Comparison of ENCODE assay signal across 30 cellular contexts in the genomic region with DNA sequence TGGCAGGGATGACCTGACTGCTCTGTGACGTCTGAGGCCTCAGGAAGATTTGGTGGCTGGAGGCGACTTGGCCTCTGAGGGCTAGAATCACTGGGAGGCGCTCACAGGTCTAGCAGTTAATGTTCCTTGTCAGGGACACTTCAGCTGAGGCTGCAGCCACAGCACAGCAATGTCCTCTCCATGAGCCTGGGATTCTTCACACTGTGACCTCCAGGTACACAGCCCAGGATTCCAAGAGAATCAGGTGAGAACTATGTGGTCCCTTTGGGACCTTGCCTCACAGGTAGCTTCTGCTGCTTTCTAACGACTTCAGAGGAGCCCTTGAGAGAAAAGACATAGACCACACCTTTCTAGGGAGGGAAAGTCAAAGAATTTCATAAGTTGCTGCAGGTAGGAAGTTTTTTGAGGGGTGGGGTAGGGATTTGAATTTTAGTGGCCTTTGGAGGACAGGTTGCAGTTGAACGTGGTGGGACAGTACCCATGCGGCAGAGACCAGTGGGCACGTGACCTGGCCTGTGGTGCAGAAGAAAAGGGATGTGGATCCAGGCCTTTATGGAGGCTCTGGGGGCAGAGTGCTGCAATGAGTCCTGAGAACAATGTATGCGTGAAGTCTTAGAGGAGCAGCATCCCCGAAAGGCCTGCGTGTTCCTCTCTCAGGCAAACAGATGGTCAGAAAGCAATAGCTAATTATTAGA.
"Had no signal": no experiment of that assay in that cellular context is flagged by ENCODE, and none has a peak within 500 bp of the region (broad histone marks: within the 10 kb centered on the region; RNA-seq: fewer than 3 reads in every experiment).

No MANE protein-coding gene starts in this region.

- H3K27ac ChIP-seq: epithelial cell of prostate, gastrocnemius medialis, lower lobe of right lung, neutrophil, ovary, skin epidermis, thyroid gland, upper lobe of left lung had no signal

- DNase-seq: activated CD4-positive, alpha-beta T cell treated with anti-CD3 and anti-CD28 coated beads for 36 hours; activated CD4-positive, CD25-positive, alpha-beta regulatory T cell; activated CD8-positive, alpha-beta memory T cell treated with anti-CD3 and anti-CD28 coated beads, Interleukin-2, amount 10 ng/mL, durations not matched to agents 7 days and 5 days; activated CD8-positive, alpha-beta T cell treated with anti-CD3 and anti-CD28 coated beads, Interleukin-2, amount 10 ng/mL, durations not matched to agents 7 days and 5 days; activated naive CD4-positive, alpha-beta T cell; activated T-cell treated with anti-CD3 and anti-CD28 coated beads, Interleukin-2, amount 50 U/mL, for 72 hours; dermis blood vessel endothelial cell; effector CD4-positive, alpha-beta T cell; gastrocnemius medialis; head of caudate nucleus; hypothalamus; immature natural killer cell; lower lobe of right lung; mesendoderm; natural killer cell; ovary; stimulated activated CD4-positive, alpha-beta T cell treated with anti-CD3 and anti-CD28 coated beads, Interleukin-12 subunit alpha, Interleukin-12 subunit beta, amount 100 ng/mL, for 4 hours; stimulated activated CD4-positive, alpha-beta T cell treated with anti-CD3 and anti-CD28 coated beads, Interleukin-4, amount 100 ng/mL, for 1 hour; thyroid gland; upper lobe of left lung had no signal

- H3K4me3 Mint-ChIP-seq: activated CD4-positive, alpha-beta T cell treated with anti-CD3 and anti-CD28 coated beads for 36 hours; activated CD8-positive, alpha-beta memory T cell treated with anti-CD3 and anti-CD28 coated beads, Interleukin-2, amount 10 ng/mL, durations not matched to agents 7 days and 5 days; activated CD8-positive, alpha-beta T cell treated with anti-CD3 and anti-CD28 coated beads, Interleukin-2, amount 10 ng/mL, durations not matched to agents 7 days and 5 days; activated T-cell treated with anti-CD3 and anti-CD28 coated beads, Interleukin-2, amount 50 U/mL, for 72 hours; central memory CD8-positive, alpha-beta T cell; immature natural killer cell; natural killer cell; stimulated activated effector memory CD8-positive, alpha-beta T cell treated with anti-CD3 and anti-CD28 coated beads, Interleukin-12 subunit alpha, Interleukin-12 subunit beta, amount 100 ng/mL, for 72 hours; stimulated activated naive CD8-positive, alpha-beta T cell treated with anti-CD3 and anti-CD28 coated beads, Interleukin-15, Interleukin-2, amounts not matched to agents 100 ng/mL and 50 ng/mL, for 24 hours had no signal

- ATAC-seq: activated CD4-positive, alpha-beta T cell treated with anti-CD3 and anti-CD28 coated beads for 36 hours; activated CD8-positive, alpha-beta memory T cell treated with anti-CD3 and anti-CD28 coated beads, Interleukin-2, amount 10 ng/mL, durations not matched to agents 7 days and 5 days; activated CD8-positive, alpha-beta T cell treated with anti-CD3 and anti-CD28 coated beads, Interleukin-2, amount 10 ng/mL, durations not matched to agents 7 days and 5 days; activated naive CD4-positive, alpha-beta T cell treated with anti-CD3 and anti-CD28 coated beads, Interleukin-2, amount 50 U/mL, for 72 hours; activated T-cell treated with anti-CD3 and anti-CD28 coated beads, Interleukin-2, amount 50 U/mL, for 72 hours; gastrocnemius medialis; left lobe of liver; lower lobe of right lung; natural killer cell; sciatic nerve; stimulated activated effector memory CD8-positive, alpha-beta T cell treated with anti-CD3 and anti-CD28 coated beads, Interleukin-12 subunit alpha, Interleukin-12 subunit beta, amount 100 ng/mL, for 72 hours had no signal

- H3K36me3 Mint-ChIP-seq: activated CD8-positive, alpha-beta memory T cell treated with anti-CD3 and anti-CD28 coated beads, Interleukin-2, amount 10 ng/mL, durations not matched to agents 7 days and 5 days; activated naive CD4-positive, alpha-beta T cell treated with anti-CD3 and anti-CD28 coated beads, Interleukin-2, amount 50 U/mL, for 72 hours; natural killer cell; stimulated activated effector memory CD8-positive, alpha-beta T cell treated with anti-CD3 and anti-CD28 coated beads, Interleukin-12 subunit alpha, Interleukin-12 subunit beta, amount 100 ng/mL, for 72 hours had no signal

- H3K4me1 ChIP-seq: gastrocnemius medialis, thyroid gland had no signal

- H3K27ac Mint-ChIP-seq: activated CD4-positive, alpha-beta T cell treated with anti-CD3 and anti-CD28 coated beads for 36 hours; activated CD8-positive, alpha-beta memory T cell treated with anti-CD3 and anti-CD28 coated beads, Interleukin-2, amount 10 ng/mL, durations not matched to agents 7 days and 5 days; activated CD8-positive, alpha-beta T cell treated with anti-CD3 and anti-CD28 coated beads, Interleukin-2, amount 10 ng/mL, durations not matched to agents 7 days and 5 days; activated naive CD4-positive, alpha-beta T cell treated with anti-CD3 and anti-CD28 coated beads, Interleukin-2, amount 50 U/mL, for 72 hours; activated T-cell treated with anti-CD3 and anti-CD28 coated beads, Interleukin-2, amount 50 U/mL, for 72 hours; immature natural killer cell; natural killer cell; progenitor cell of endocrine pancreas; stimulated activated effector memory CD8-positive, alpha-beta T cell treated with anti-CD3 and anti-CD28 coated beads, Interleukin-12 subunit alpha, Interleukin-12 subunit beta, amount 100 ng/mL, for 72 hours; stimulated activated naive CD8-positive, alpha-beta T cell treated with anti-CD3 and anti-CD28 coated beads, Interleukin-15, Interleukin-2, amounts not matched to agents 100 ng/mL and 50 ng/mL, for 24 hours had no signal

- H3K4me1 Mint-ChIP-seq: activated CD4-positive, alpha-beta T cell treated with anti-CD3 and anti-CD28 coated beads for 36 hours; activated CD8-positive, alpha-beta memory T cell treated with anti-CD3 and anti-CD28 coated beads, Interleukin-2, amount 10 ng/mL, durations not matched to agents 7 days and 5 days; central memory CD8-positive, alpha-beta T cell; immature natural killer cell; natural killer cell; stimulated activated effector memory CD8-positive, alpha-beta T cell treated with anti-CD3 and anti-CD28 coated beads, Interleukin-12 subunit alpha, Interleukin-12 subunit beta, amount 100 ng/mL, for 72 hours had no signal

- H3K9me3 ChIP-seq: gastrocnemius medialis, lower lobe of right lung, neutrophil, ovary, thyroid gland, upper lobe of left lung had no signal

- H3K9me3 Mint-ChIP-seq: activated naive CD4-positive, alpha-beta T cell treated with anti-CD3 and anti-CD28 coated beads, Interleukin-2, amount 50 U/mL, for 72 hours; activated T-cell treated with anti-CD3 and anti-CD28 coated beads, Interleukin-2, amount 50 U/mL, for 72 hours; stimulated activated naive CD8-positive, alpha-beta T cell treated with anti-CD3 and anti-CD28 coated beads, Interleukin-15, Interleukin-2, amounts not matched to agents 100 ng/mL and 50 ng/mL, for 24 hours had no signal

- H3K27me3 Mint-ChIP-seq: activated CD8-positive, alpha-beta memory T cell treated with anti-CD3 and anti-CD28 coated beads, Interleukin-2, amount 10 ng/mL, durations not matched to agents 7 days and 5 days; central memory CD8-positive, alpha-beta T cell had no signal

- H3K4me3 ChIP-seq: gastrocnemius medialis, lower lobe of right lung, ovary, skin epidermis, thyroid gland, upper lobe of left lung had no signal

- H3K36me3 ChIP-seq: gastrocnemius medialis, lower lobe of right lung, neutrophil, ovary, thyroid gland, upper lobe of left lung had no signal

- H3K27me3 ChIP-seq: gastrocnemius medialis, neutrophil, ovary, thyroid gland, upper lobe of left lung had no signal
